ENCODE assay signal across 1 cellular context in the genomic region with DNA sequence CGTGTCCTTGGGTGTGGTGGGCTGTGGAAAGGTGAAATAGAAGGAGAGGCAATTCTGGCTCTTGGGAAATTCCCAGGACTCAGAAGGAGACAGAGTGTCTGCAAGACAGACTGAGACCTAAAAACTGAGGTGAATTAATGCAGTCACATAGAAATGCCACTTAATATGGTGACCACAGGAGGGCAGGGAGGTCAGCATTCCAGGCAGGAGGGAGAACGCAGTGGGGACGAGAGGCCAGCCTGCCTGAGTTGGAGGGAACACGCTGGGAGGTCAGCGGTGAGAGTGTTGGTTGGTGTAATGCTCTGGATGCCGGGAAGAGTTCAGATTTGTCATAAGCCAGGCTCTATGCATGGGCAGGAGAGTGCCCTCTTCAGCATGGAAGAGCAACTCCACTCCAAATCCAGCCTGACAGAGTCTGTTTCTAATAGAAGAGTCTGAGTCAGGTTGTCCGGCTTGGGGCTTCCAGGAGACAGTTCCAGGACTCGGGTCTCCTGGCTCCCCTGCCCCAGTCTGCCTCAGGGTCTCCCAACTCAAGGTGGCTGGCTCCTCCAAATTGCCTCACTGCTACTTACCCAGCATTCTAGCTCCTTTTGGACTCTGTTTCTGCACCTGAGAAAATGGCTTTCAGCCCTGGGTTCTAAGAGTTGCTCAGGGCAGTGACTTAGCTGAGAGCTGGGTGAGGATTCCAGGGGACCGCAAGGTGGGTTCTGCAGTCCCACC.
TF ChIP-seq lines count a peak whose summit lies in the region.

No MANE protein-coding gene starts in this region.

TF ChIP-seq in GM12878, 131 proteins besides CTCF, POLR2A, EP300 and RAD21:
- TF ChIP-seq JUND (IDR thresholded peaks at IDR 0.05; ENCODE audit: low read depth, low read length) (no peak), GABPA (IDR thresholded peaks at IDR 0.05; ENCODE audit: low read depth) (no peak), SIN3A (IDR thresholded peaks at IDR 0.05; ENCODE audit: low read depth, low read length) (no peak), NFXL1 (IDR thresholded peaks at IDR 0.05; ENCODE audit: borderline replicate concordance) (no peak), POLR2AphosphoS5 (IDR thresholded peaks at IDR 0.05; ENCODE audit: low read length) (no peak), SMARCA5 (IDR thresholded peaks at IDR 0.05) (no peak), RFX5 (IDR thresholded peaks at IDR 0.05; ENCODE audit: low read depth, low read length) (no peak)
